22 cellular contexts compared by ENCODE assay signal in the genomic region with DNA sequence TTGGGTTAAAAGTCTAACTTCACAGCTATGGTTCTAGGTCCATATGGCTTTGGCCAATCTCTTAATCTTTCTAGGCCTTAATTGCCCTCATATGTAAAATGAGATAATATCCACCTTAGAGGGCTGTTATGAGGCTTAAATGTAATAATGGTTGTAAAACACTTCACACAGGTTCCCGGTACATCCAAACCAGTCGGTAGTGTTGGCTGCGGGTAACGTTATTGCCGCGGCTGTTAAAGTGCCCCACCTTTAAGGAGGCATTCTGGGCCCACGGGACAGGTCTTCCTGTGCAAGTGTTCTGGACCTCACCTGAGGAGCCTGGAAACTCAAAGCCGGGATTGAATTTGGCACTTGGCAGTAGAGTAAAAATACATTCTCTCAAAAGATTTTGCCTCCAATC. TPM values are rescaled to one million over a fixed set of nuclear protein-coding genes. Genes with fewer than 3 reads are reported as not detected.
DNase-seq lines count a peak whose midpoint lies in the region; ATAC-seq and TF ChIP-seq lines count a peak whose summit lies in the region.
"Had no signal": no experiment of that assay in that cellular context is flagged by ENCODE, and none has a peak within 500 bp of the region (broad histone marks: within the 10 kb centered on the region; RNA-seq: fewer than 3 reads in every experiment).

No MANE protein-coding gene starts in this region.

- no peaks in the 10 kb centered on the region for H3K36me3 Mint-ChIP-seq in nephron (ENCODE audit: low read depth)

- H2AFZ ChIP-seq in PC-9, result no peak overlapping the region

- BruUV-seq in PC-9 (replicated peaks; lab: Mats Ljungman, UMichigan), result no TSS peak

- H3K9ac ChIP-seq in colonic mucosa (ENCODE audit: low read depth in 2 of 2, low read length in 2 of 2), result peak overlapping the region in 1 of 2 donors; percentile 53
- H3K9ac ChIP-seq in subcutaneous abdominal adipose tissue (ENCODE audit: low read length in 5 of 5), result no peak overlapping the region

- no peak overlapping the region for H3K4me3 Mint-ChIP-seq in nephron

- H3K27me3 ChIP-seq in PC-9 (ENCODE audit: insufficient read depth, low read depth) (no peaks in the 10 kb centered on the region), colonic mucosa (no peaks in the 10 kb centered on the region), subcutaneous abdominal adipose tissue (ENCODE audit: control insufficient read depth in 5 of 5, insufficient read depth in 4 of 5, low read length in 5 of 5) (no peaks in the 10 kb centered on the region)

- H3K9me3 Mint-ChIP-seq in nephron, result no peaks in the 10 kb centered on the region

- H3K4me1 Mint-ChIP-seq in nephron, result peaks cover 81% of the 10 kb centered on the region

- H3K4me1 ChIP-seq in PC-9 (replicated peaks; ENCODE audit: insufficient read depth) (peaks cover 31% of the 10 kb centered on the region), colonic mucosa (peaks cover 21% of the 10 kb centered on the region), subcutaneous abdominal adipose tissue (ENCODE audit: control insufficient read depth in 5 of 5, insufficient read depth in 5 of 5, low read length in 5 of 5) (peaks cover 4 to 84% (median 73%) of the 10 kb centered on the region in 5 donors)

- POLR2A ChIA-PET in PC-9 (lab: Charles Lee; ENCODE audit: unreplicated experiment), result no interaction called here
- POLR2A ChIA-PET in GM10248 (lab: Yijun Ruan, JAX), result no interaction called here

- H3K9me3 ChIP-seq in PC-9 (ENCODE audit: insufficient read depth, low read depth) (no peaks in the 10 kb centered on the region), colonic mucosa (no peaks in the 10 kb centered on the region), subcutaneous abdominal adipose tissue (ENCODE audit: control insufficient read depth in 5 of 5, low read length in 5 of 5) (no peaks in the 10 kb centered on the region)

- H3K4me3 ChIP-seq in PC-9 (no peak overlapping the region), colonic mucosa (no peak overlapping the region), subcutaneous abdominal adipose tissue (ENCODE audit: low read depth in 1 of 5, low read length in 5 of 5) (no peak overlapping the region)
- H3K4me3 ChIP-seq: SK-N-MC had no signal

- H3F3A ChIP-seq in PC-9 (ENCODE audit: insufficient read depth, low read depth), result peaks cover 60% of the 10 kb centered on the region

- TF ChIP-seq CTCF in PC-9 (conservative IDR thresholded peaks at IDR 0.05), result no peak
- TF ChIP-seq CTCF in colonic mucosa (IDR thresholded peaks at IDR 0.05), result no peak
- TF ChIP-seq CTCF in nephron (IDR thresholded peaks at IDR 0.05; ENCODE audit: unreplicated experiment in 3 of 3), result no peak
- TF ChIP-seq CTCF in GM10248 (IDR thresholded peaks at IDR 0.05; ENCODE audit: control extremely low read depth, extremely low read depth, low read depth, missing control alignments), result no peak

- H3K27ac Mint-ChIP-seq in nephron, result peak overlapping the region in 2 of 3 experiments; percentile 78 to 79

- H3K27ac ChIP-seq in PC-9 (peak overlapping the region; percentile 13; the same call in 1 of the 2 replicates), colonic mucosa (peak overlapping the region; percentile 26), subcutaneous abdominal adipose tissue (ENCODE audit: low read depth, low read length) (peak overlapping the region; percentile 89)
- H3K27ac ChIP-seq: SK-N-MC had no signal

- no peak overlapping the region for H3K4me2 ChIP-seq in PC-9

- H4K20me1 ChIP-seq in PC-9 (ENCODE audit: insufficient read depth), result no peaks in the 10 kb centered on the region

- intact Hi-C loops in PC-9 (cut with micrococcal nuclease; ENCODE audit: unreplicated experiment) (no loop called here), colonic mucosa (cut with DNase I) (no loop called here)

- H3K79me2 ChIP-seq in PC-9 (ENCODE audit: low read depth), result 0 out of 2 replicates have a peak, but pooled peaks cover 4% of the 10 kb centered on the region

- H3K27me3 Mint-ChIP-seq in nephron (ENCODE audit: low read depth), result peaks cover 23% of the 10 kb centered on the region

- no peak for DNase-seq in PC-9
- peak; percentile 84 for DNase-seq in colonic mucosa
- DNase-seq in GM10248 (ENCODE audit: extremely low spot score), result no peak
- DNase-seq: Calu3, DMS79 treated with DMSO at 0.1 percent for 48 hours, GF-D8, Karpas-422, NCI-H1105, NCI-H1436 treated with DMSO at 0.1 percent for 48 hours, NCI-H187 treated with DMSO at 0.1 percent for 48 hours, NCI-H2107, NCI-H446, NCI-H524 treated with DMSO at 0.1 percent for 48 hours, SIG-M5 had no signal

- H3K36me3 ChIP-seq in PC-9 (ENCODE audit: low read depth) (peaks cover 6% of the 10 kb centered on the region; the same call in 1 of the 2 replicates), colonic mucosa (no peaks in the 10 kb centered on the region), subcutaneous abdominal adipose tissue (ENCODE audit: control insufficient read depth in 5 of 5, insufficient read depth in 5 of 5, low read length in 5 of 5) (peaks cover 5 to 16% (median 7%) of the 10 kb centered on the region in 5 donors)

- ATAC-seq in HG02759 (IDR thresholded peaks at IDR 0.05; ENCODE audit: unreplicated experiment) (no peak), HG03439 (IDR thresholded peaks at IDR 0.05; ENCODE audit: unreplicated experiment) (no peak), HG03159 (IDR thresholded peaks at IDR 0.05; ENCODE audit: unreplicated experiment) (no peak)
- ATAC-seq: HCT116, HepG2 had no signal

- H3K9me2 ChIP-seq in PC-9 (ENCODE audit: insufficient read depth), result no peaks in the 10 kb centered on the region

- CTCF ChIA-PET in PC-9 (lab: Charles Lee) (no interaction called here), GM10248 (lab: Yijun Ruan, JAX) (no interaction called here)

RNA-seq across cellular contexts. Expression of a gene that starts 45.1 kb away (rescaled TPM):
- total RNA-seq in PC-9 (2021) (22.1 and 26.8 TPM in 2 replicates), colonic mucosa (10 to 100 TPM; 13.7 to 21.1 TPM)

Comparison
In these comparisons a context has a peak if more than half of its experiments do, and no peak if none do; other contexts are left out.
1. H3K27ac ChIP-seq: peak in every context shown above with its lines; median percentile 89 in subcutaneous abdominal adipose tissue; 26 in colonic mucosa; 13 in PC-9.